Comparison of ENCODE assay signal across 1 cellular context in the genomic region with DNA sequence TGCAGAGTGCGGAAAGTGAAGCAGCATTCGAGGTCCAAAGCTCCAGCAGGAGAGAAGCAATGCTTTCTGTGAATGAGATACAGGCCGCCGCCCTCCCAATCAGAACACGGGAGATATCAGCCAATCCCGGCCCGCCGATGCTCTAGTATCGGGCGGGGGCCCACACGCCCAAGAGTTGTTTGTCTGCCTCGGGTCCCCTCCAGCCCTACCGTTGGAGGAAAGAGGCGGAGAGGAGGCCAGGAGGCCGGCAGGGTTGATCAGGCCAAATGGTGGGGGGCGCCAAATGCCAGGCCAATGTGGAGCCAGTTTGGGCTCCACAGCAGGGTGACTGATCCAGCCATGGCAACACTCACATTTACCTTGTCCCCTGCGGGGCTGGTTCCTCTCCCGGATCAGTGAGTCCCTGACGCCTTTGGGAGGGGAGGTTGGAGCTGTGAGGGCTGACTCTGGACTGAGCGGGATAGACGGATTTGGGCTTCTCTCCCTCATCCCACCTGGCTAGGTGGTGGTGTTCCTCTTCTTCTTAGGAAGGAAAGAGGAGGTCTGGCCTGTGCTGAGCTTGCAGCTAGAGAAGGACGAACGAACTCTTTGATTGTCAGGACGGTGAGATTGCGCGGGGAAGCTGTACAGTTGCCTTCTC.
A peak's percentile ranks its signal among the peaks of the same experiment; 100 is the strongest.
TF ChIP-seq lines count a peak whose summit lies in the region.

No MANE protein-coding gene starts in this region.

TF ChIP-seq in K562, 482 proteins besides CTCF, POLR2A, EP300 and RAD21:
- TF ChIP-seq ZNF12 (CRISPR knock-in tag; IDR thresholded peaks at IDR 0.05) (no peak), ZNF263 (CRISPR knock-in tag; IDR thresholded peaks at IDR 0.05; ENCODE audit: borderline replicate concordance) (peak; percentile 56; the same call in 1 of the 2 replicates), ZNF507 (tag; conservative IDR thresholded peaks at IDR 0.05) (no peak)
